ENCODE assay signal across 12 cellular contexts in the genomic region with DNA sequence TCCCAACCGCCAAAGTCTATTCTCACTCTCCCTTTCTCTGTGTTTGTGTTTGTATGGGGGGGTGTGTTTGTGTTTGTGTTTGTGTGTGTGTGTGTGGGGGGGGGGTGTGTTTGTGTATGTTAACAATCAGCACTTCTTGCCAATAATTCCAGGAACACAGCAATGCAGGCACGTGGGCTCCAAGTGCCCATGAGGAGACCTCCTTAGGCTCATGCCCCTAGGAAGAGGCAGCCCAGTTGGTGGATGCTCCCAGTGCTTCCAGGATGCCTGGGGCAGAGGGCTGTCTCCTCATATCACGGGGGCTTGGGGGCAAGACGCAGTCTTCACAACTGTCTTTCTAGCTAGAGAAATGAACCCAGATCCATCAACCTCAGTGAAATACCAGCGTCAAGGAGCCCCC. TPM values are rescaled to one million over a fixed set of nuclear protein-coding genes. Genes with fewer than 3 reads are reported as not detected.
DNase-seq lines count a peak whose midpoint lies in the region; ATAC-seq and TF ChIP-seq lines count a peak whose summit lies in the region.
"Had no signal": no experiment of that assay in that cellular context is flagged by ENCODE, and none has a peak within 500 bp of the region (broad histone marks: within the 10 kb centered on the region; RNA-seq: fewer than 3 reads in every experiment).

No MANE protein-coding gene starts in this region.

- ATAC-seq in IMR-90 (ENCODE audit: low read depth): no peak
- no peak for ATAC-seq in HG02884 (IDR thresholded peaks at IDR 0.05; ENCODE audit: unreplicated experiment)
- ATAC-seq in HG03460 (IDR thresholded peaks at IDR 0.05; ENCODE audit: unreplicated experiment): no peak
- ATAC-seq: A549, HepG2 had no signal

- H3K4ac ChIP-seq in IMR-90 (ENCODE audit: low read depth, low read length): no peak overlapping the region

- no peak overlapping the region for H2BK20ac ChIP-seq in IMR-90 (ENCODE audit: low read depth, low read length)

- H3K14ac ChIP-seq in IMR-90 (replicated peaks; ENCODE audit: low read depth, low read length): no peak overlapping the region

- peak overlapping the region; percentile 39 for H3K27ac Mint-ChIP-seq in neural crest cell (ENCODE audit: unreplicated experiment)

- H3K4me3 ChIP-seq in IMR-90 (ENCODE audit: insufficient read depth, low read depth, low read length) (no peak overlapping the region), dorsolateral prefrontal cortex (no peak overlapping the region)
- H3K4me3 ChIP-seq: A549 had no signal

- no peak overlapping the region for H3K23ac ChIP-seq in IMR-90 (ENCODE audit: low read depth, low read length)

- BruUV-seq in IMR-90 (replicated peaks; lab: Mats Ljungman, UMichigan): no TSS peak

- no peaks in the 10 kb centered on the region for H3K4me1 ChIP-seq in IMR-90 (ENCODE audit: control insufficient read depth, insufficient read depth, low read length)
- H3K4me1 ChIP-seq: A549, BE2C had no signal

- TF ChIP-seq RAD21 in IMR-90 (IDR thresholded peaks at IDR 0.05; ENCODE audit: low read length): no peak

- H3K4me3 Mint-ChIP-seq in neural crest cell: no peak overlapping the region
- H3K4me3 Mint-ChIP-seq: CD4-positive, CD25-positive, alpha-beta regulatory T cell had no signal

- no CpG with 5 or more reads among the region's 5 CpGs for WGBS in IMR-90 (ENCODE audit: extremely low coverage in 2 of 2, insufficient read length in 1 of 2), 2 experiments

- H3K56ac ChIP-seq in IMR-90 (ENCODE audit: extremely low read depth, insufficient read depth, low read length): no peak overlapping the region

- H2AK5ac ChIP-seq in IMR-90 (ENCODE audit: low read depth, low read length): no peak overlapping the region

- H2AK9ac ChIP-seq in IMR-90 (replicated peaks; ENCODE audit: low read depth, low read length, poor library complexity): peak overlapping the region; percentile 5

- no peaks in the 10 kb centered on the region for H3K27me3 Mint-ChIP-seq in neural crest cell (ENCODE audit: low read depth)

- no peak overlapping the region for H2BK5ac ChIP-seq in IMR-90 (ENCODE audit: low read depth, low read length, poor library complexity, severe bottlenecking)

- H3K9me3 ChIP-seq in IMR-90 (ENCODE audit: control insufficient read depth, insufficient read depth, low read length): no peaks in the 10 kb centered on the region
- H3K9me3 ChIP-seq: A549, BE2C had no signal

- H3K36me3 Mint-ChIP-seq in neural crest cell (ENCODE audit: low read depth): no peaks in the 10 kb centered on the region
- H3K36me3 Mint-ChIP-seq: CD4-positive, CD25-positive, alpha-beta regulatory T cell had no signal

- H3K18ac ChIP-seq in IMR-90 (ENCODE audit: low read depth, low read length): no peak overlapping the region

- no peak overlapping the region for H3K27ac ChIP-seq in IMR-90 (ENCODE audit: insufficient read depth, low read length)
- peak overlapping the region in 31 of 59 donors; percentile 13 to 73 (median 53) for H3K27ac ChIP-seq in dorsolateral prefrontal cortex
- H3K27ac ChIP-seq: A549 had no signal

- H4K20me1 ChIP-seq in IMR-90 (ENCODE audit: insufficient read depth, low read length): peaks cover 42% of the 10 kb centered on the region

- no peak overlapping the region for H3K9ac ChIP-seq in IMR-90 (ENCODE audit: low read depth, low read length)

- no peaks in the 10 kb centered on the region for H3K9me3 Mint-ChIP-seq in neural crest cell
- H3K9me3 Mint-ChIP-seq: CD4-positive, CD25-positive, alpha-beta regulatory T cell had no signal

- no peak overlapping the region for H2BK120ac ChIP-seq in IMR-90 (ENCODE audit: low read depth, low read length)

- in situ Hi-C loops in IMR-90 (cut with MboI; ENCODE audit: low sequenced_read_pairs): loop anchor here (10.0 kb wide), 1 partner anchor 45 kb away; no protein-coding TSS in a partner anchor

- H2BK15ac ChIP-seq in IMR-90 (ENCODE audit: low read depth, low read length): no peak overlapping the region

- no peaks in the 10 kb centered on the region; the same call in 1 of the 2 replicates for H3K9me1 ChIP-seq in IMR-90 (ENCODE audit: insufficient read depth, low read length)

- no peak overlapping the region for H4K8ac ChIP-seq in IMR-90 (ENCODE audit: low read depth in 2 of 2, low read length in 2 of 2)

- H3K36me3 ChIP-seq in IMR-90 (ENCODE audit: control insufficient read depth, insufficient read depth, low read length): peaks cover 7% of the 10 kb centered on the region; the same call in 1 of the 2 replicates
- H3K36me3 ChIP-seq: BE2C had no signal

- no peak overlapping the region for H4K5ac ChIP-seq in IMR-90 (ENCODE audit: low read depth, low read length)

- H4K91ac ChIP-seq in IMR-90 (ENCODE audit: insufficient read depth, low read depth, low read length): no peak overlapping the region

- H3K4me1 Mint-ChIP-seq in neural crest cell: peaks cover 21% of the 10 kb centered on the region
- H3K4me1 Mint-ChIP-seq: CD4-positive, CD25-positive, alpha-beta regulatory T cell had no signal

- dilution Hi-C loops in IMR-90 (cut with HindIII; ENCODE audit: low sequenced_read_pairs, unreplicated experiment): no loop called here

- TF ChIP-seq POLR2A in IMR-90 (IDR thresholded peaks at IDR 0.05; ENCODE audit: low read depth, low read length): no peak

- TF ChIP-seq CTCF in IMR-90 (conservative IDR thresholded peaks at IDR 0.05; ENCODE audit: low read depth, low read length) (no peak), dorsolateral prefrontal cortex (IDR thresholded peaks at IDR 0.05 in 54 of 56, conservative IDR thresholded peaks at IDR 0.05 in 2 of 56; ENCODE audit: low read depth in 1 of 56, partially characterized antibody in 56 of 56) (no peak), neural crest cell (conservative IDR thresholded peaks at IDR 0.05) (no peak)

- CTCF ChIA-PET in IMR-90 (lab: Yijun Ruan, JAX): no interaction called here

- intact Hi-C loops in IMR-90 (cut with micrococcal nuclease): no loop called here
- intact Hi-C loops in dorsolateral prefrontal cortex (cut with DNase I): no loop called here

- H2AFZ ChIP-seq in IMR-90 (replicated peaks; ENCODE audit: low read length, poor library complexity): no peak overlapping the region

- POLR2A ChIA-PET in IMR-90 (lab: Charles Lee; ENCODE audit: unreplicated experiment): no interaction called here

- DNase-seq in IMR-90 (no peak), dorsolateral prefrontal cortex (no peak), neural crest cell (ENCODE audit: low read depth, low spot score) (no peak), NCI-H526 treated with DMSO at 0.1 percent for 48 hours (lab: John Stamatoyannopoulos, UW) (no peak)
- DNase-seq: BE2C; CD4-positive, CD25-positive, alpha-beta regulatory T cell; DMS 273 treated with DMSO at 0.1 percent for 48 hours; HCEC 1CT had no signal

- H3K27me3 ChIP-seq in IMR-90 (ENCODE audit: control insufficient read depth, insufficient read depth, low read length) (no peaks in the 10 kb centered on the region), dorsolateral prefrontal cortex (peaks cover 0 to 10% (median 0%) of the 10 kb centered on the region in 45 donors)

- peaks cover 6 to 22% of the 10 kb centered on the region in 2 experiments for H3K79me1 ChIP-seq in IMR-90 (ENCODE audit: low read depth in 1 of 2, low read length in 2 of 2)

- H3K4me2 ChIP-seq in IMR-90 (ENCODE audit: low read depth, low read length): no peak overlapping the region
- H3K4me2 ChIP-seq: A549 had no signal

TF ChIP-seq in IMR-90, 13 proteins besides CTCF, POLR2A, EP300 and RAD21:
- TF ChIP-seq, protein P1, sequence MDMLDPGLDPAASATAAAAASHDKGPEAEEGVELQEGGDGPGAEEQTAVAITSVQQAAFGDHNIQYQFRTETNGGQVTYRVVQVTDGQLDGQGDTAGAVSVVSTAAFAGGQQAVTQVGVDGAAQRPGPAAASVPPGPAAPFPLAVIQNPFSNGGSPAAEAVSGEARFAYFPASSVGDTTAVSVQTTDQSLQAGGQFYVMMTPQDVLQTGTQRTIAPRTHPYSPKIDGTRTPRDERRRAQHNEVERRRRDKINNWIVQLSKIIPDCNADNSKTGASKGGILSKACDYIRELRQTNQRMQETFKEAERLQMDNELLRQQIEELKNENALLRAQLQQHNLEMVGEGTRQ (IDR thresholded peaks at IDR 0.05; ENCODE audit: low read depth, low read length): no peak
- TF ChIP-seq BHLHE40 (IDR thresholded peaks at IDR 0.05; ENCODE audit: low read depth, low read length): no peak
- no peak for TF ChIP-seq CEBPB (IDR thresholded peaks at IDR 0.05; ENCODE audit: low read depth, low read length)
- TF ChIP-seq MXI1 (IDR thresholded peaks at IDR 0.05; ENCODE audit: borderline replicate concordance, low read depth, low read length): no peak
- no peak for TF ChIP-seq FOS (IDR thresholded peaks at IDR 0.05; ENCODE audit: low read depth, low read length)
- no peak for TF ChIP-seq ELK1 (IDR thresholded peaks at IDR 0.05; ENCODE audit: borderline replicate concordance, low read depth, low read length)
- TF ChIP-seq NFE2L2 (IDR thresholded peaks at IDR 0.05; ENCODE audit: low read depth, low read length): no peak
- TF ChIP-seq RCOR1 (IDR thresholded peaks at IDR 0.05; ENCODE audit: insufficient replicate concordance, low read length): no peak
- TF ChIP-seq RFX5 (IDR thresholded peaks at IDR 0.05; ENCODE audit: low read depth, low read length): no peak

RNA-seq across cellular contexts. Expression of gene ABR, which starts 9.9 kb away (rescaled TPM):
- total RNA-seq in IMR-90 (2012; rRNA removed): 24.7 and 28.3 TPM in 2 replicates
- 79.7 and 111 TPM in 2 replicates for polyA plus RNA-seq in IMR-90 (2012; rRNA removed)
- polyA plus RNA-seq in IMR-90 (2012; cell fraction: cytosol; rRNA removed): 97.0 and 129 TPM in 2 replicates
- 96.8 and 177 TPM in 2 replicates for polyA plus RNA-seq in IMR-90 (2012; cell fraction: nucleus; rRNA removed; ENCODE audit: low replicate concordance)
- total RNA-seq in dorsolateral prefrontal cortex: 100 to 1,000 TPM; 259 to 675 (median 435) TPM
- 57.4 and 59.7 TPM in 2 replicates for total RNA-seq in neural crest cell
